ENCODE assay signal across 30 cellular contexts in the genomic region with DNA sequence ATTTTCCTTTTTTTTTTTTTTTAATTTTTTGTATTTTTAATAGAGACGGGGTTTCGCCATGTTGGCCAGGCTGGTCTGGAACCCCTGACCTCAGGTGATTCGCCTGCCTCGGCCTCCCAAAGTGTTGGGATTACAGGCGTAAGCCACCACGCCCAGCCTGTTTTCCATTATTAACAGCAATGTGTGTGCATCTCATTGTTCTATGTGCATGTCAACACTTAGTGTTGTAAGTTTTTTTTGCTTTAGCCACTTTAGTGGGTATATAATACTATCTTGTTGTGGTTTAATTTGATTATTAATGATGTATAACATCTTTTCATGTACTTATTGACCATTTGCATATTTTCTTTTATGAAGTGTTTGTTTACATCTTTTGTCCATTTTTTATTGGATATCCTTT. TPM values are rescaled to one million over a fixed set of nuclear protein-coding genes. Genes with fewer than 3 reads are reported as not detected.
"Had no signal": no experiment of that assay in that cellular context is flagged by ENCODE, and none has a peak within 500 bp of the region (broad histone marks: within the 10 kb centered on the region; RNA-seq: fewer than 3 reads in every experiment).

No MANE protein-coding gene starts in this region.

- ATAC-seq: natural killer cell; psoas muscle; right cardiac atrium; sciatic nerve; stimulated activated memory B cell treated with anti-CD40 and anti-IgM and Interleukin-4, amounts not matched to agents 10 μg/mL and 1 μg/mL and 100 μg/mL, for 72 hours; stimulated activated naive CD8-positive, alpha-beta T cell treated with anti-CD3 and anti-CD28 coated beads, Interleukin-15, amount 100 ng/mL, for 72 hours; stimulated activated naive CD8-positive, alpha-beta T cell treated with anti-CD3 and anti-CD28 coated beads, Interleukin-15, Interleukin-2, amounts not matched to agents 100 U/mL and 50 U/mL, for 24 hours; upper lobe of right lung had no signal

- H3K27ac ChIP-seq: neural progenitor cell, ovary, parathyroid adenoma, psoas muscle, skin epidermis, spleen, suprapubic skin, testis, tibial artery, transverse colon, upper lobe of right lung, uterus had no signal

- H3K4me2 ChIP-seq: neural progenitor cell, smooth muscle cell had no signal

- DNase-seq: natural killer cell; occipital lobe; ovary; psoas muscle; right cardiac atrium; spleen; stimulated activated CD4-positive, alpha-beta T cell treated with anti-CD3 and anti-CD28 coated beads, Interleukin-12 subunit alpha, Interleukin-12 subunit beta, amount 100 ng/mL, for 4 hours; stimulated activated CD4-positive, alpha-beta T cell treated with anti-CD3 and anti-CD28 coated beads, Interleukin-1b, Interleukin-23, amount 100 ng/mL, for 48 hours; stimulated activated CD4-positive, alpha-beta T cell treated with anti-CD3 and anti-CD28 coated beads, Interleukin-4, amount 100 ng/mL, for 1 hour; stimulated activated CD4-positive, alpha-beta T cell treated with anti-CD3 and anti-CD28 coated beads, Interleukin-4, amount 100 ng/mL, for 4 hours; stimulated activated CD8-positive, alpha-beta memory T cell treated with anti-CD3 and anti-CD28 coated beads, Interleukin-4, amount 100 ng/mL, for 48 hours; stimulated activated naive CD4-positive, alpha-beta T cell; stimulated activated naive CD8-positive, alpha-beta T cell treated with anti-CD3 and anti-CD28 coated beads, Interleukin-15, amount 100 ng/mL, for 72 hours; stimulated activated naive CD8-positive, alpha-beta T cell treated with anti-CD3 and anti-CD28 coated beads, Interleukin-15, Interleukin-2, amounts not matched to agents 100 U/mL and 50 U/mL, for 24 hours; substantia nigra; testis; tibial artery; transverse colon; upper lobe of right lung; uterus had no signal

- H3K4me3 ChIP-seq: neural progenitor cell, ovary, psoas muscle, skin epidermis, smooth muscle cell, spleen, suprapubic skin, testis, tibial artery, transverse colon, upper lobe of right lung, uterus had no signal

- H3K9me3 ChIP-seq: ovary, psoas muscle, suprapubic skin, testis, tibial artery, transverse colon, upper lobe of right lung, uterus had no signal

- H3K36me3 ChIP-seq: neural progenitor cell, ovary, spleen, suprapubic skin, tibial artery, transverse colon, upper lobe of right lung, uterus had no signal

- H3K4me1 ChIP-seq: neural progenitor cell, psoas muscle, spleen, testis, tibial artery, transverse colon, uterus had no signal

RNA-seq across cellular contexts. Expression of a gene that starts 32.8 kb away (rescaled TPM):
- polyA plus RNA-seq: neural cell, ovary, psoas muscle, right cardiac atrium, smooth muscle cell, spleen, thymus, urinary bladder had no signal

RNA-seq across cellular contexts. Expression of a gene that starts 42.0 kb away (rescaled TPM):
- polyA plus RNA-seq: neural cell, smooth muscle cell had no signal
